Comparison of ENCODE assay signal across 25 cellular contexts in the genomic region with DNA sequence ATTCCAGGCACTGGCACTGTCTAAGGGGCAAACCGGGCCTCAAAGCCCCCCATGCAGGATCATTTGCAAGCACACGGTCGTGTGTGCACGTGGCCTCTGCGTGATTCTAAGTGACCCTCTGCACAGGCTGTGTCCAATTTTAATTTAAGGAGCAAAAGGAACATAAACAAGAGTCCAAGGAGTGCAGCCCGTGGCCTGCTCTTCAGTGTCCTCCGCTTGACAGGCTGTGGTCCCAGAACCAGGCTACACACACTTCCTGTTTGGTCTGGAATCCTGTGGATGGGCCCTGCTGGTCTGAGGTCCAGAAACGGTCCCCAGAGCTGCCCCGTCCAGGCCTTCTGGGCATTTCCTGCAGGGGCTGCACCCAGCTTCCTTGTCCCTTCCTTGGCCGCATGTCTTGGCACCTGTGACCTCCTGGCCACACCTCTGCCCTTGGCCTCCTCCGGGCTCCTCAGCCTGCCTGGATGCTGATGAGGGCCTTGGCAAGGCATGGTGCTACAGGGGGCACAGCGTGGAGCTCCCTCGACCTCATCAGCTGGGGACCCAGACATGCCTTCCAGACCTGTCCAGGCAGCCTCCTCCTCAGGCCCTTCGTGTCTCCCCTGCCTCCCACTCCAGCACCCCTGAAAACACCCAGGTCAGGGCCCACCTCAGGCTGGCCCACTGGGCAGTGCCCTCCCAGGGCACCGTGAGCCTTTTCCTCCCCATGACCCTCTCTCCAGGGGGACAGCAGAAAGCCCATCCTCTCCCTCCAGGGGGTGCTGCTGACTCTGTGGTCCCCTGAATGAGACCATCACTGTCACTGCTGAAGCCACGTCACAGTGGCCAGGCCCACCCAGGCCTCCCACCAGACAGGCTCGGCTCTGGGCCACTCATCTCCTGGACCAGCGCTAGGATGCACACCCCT.
DNase-seq lines count a peak whose midpoint lies in the region; ATAC-seq and TF ChIP-seq lines count a peak whose summit lies in the region.
"Had no signal": no experiment of that assay in that cellular context is flagged by ENCODE, and none has a peak within 500 bp of the region (broad histone marks: within the 10 kb centered on the region; RNA-seq: fewer than 3 reads in every experiment).

No MANE protein-coding gene starts in this region.

- H4K8ac ChIP-seq in neuronal stem cell (ENCODE audit: low read depth, low read length): no peak overlapping the region

- no peak overlapping the region for H3K9ac ChIP-seq in BLaER1
- H3K9ac ChIP-seq in neuronal stem cell (ENCODE audit: low read depth, low read length, poor library complexity): no peak overlapping the region

- peak overlapping the region; percentile 95 for H2BK15ac ChIP-seq in neuronal stem cell (ENCODE audit: low read length)

- H3K27me3 ChIP-seq in BLaER1 (no peaks in the 10 kb centered on the region), brain microvascular endothelial cell (replicated peaks) (no peaks in the 10 kb centered on the region), neuronal stem cell (ENCODE audit: control insufficient read depth in 3 of 3, insufficient read depth in 3 of 3, low read depth in 1 of 3, low read length in 3 of 3) (no peaks in the 10 kb centered on the region)

- peak overlapping the region; percentile 97 for H2AK5ac ChIP-seq in neuronal stem cell (ENCODE audit: low read depth, low read length)

- H2BK120ac ChIP-seq in neuronal stem cell (ENCODE audit: low read depth, low read length): peak overlapping the region; percentile 26

- no peak overlapping the region for H3K4ac ChIP-seq in neuronal stem cell (ENCODE audit: low read length)

- no peak overlapping the region for H3K27ac Mint-ChIP-seq in endothelial cell (ENCODE audit: unreplicated experiment)
- H3K27ac Mint-ChIP-seq: CD14-positive monocyte; GM23338; natural killer cell; stimulated activated naive CD8-positive, alpha-beta T cell treated with anti-CD3 and anti-CD28 coated beads, Interleukin-15, Interleukin-2, amounts not matched to agents 100 ng/mL and 50 ng/mL, for 24 hours had no signal

- no peaks in the 10 kb centered on the region for H4K20me1 ChIP-seq in BLaER1

- H3K4me2 ChIP-seq in BLaER1: peak overlapping the region; percentile 45
- H3K4me2 ChIP-seq in neuronal stem cell (ENCODE audit: insufficient read depth, low read length, poor library complexity, severe bottlenecking): no peak overlapping the region
- H3K4me2 ChIP-seq: GM23338 had no signal

- no peaks in the 10 kb centered on the region for H3K79me1 ChIP-seq in neuronal stem cell (ENCODE audit: low read depth, low read length)

- WGBS in neuronal stem cell (ENCODE audit: extremely low coverage in 2 of 2, insufficient read length in 2 of 2, insufficient replicate concordance in 1 of 2), 2 donors: no CpG with 5 or more reads among the region's 18 CpGs

- H3K4me1 ChIP-seq in BLaER1: peaks cover 11% of the 10 kb centered on the region
- H3K4me1 ChIP-seq in neuronal stem cell (ENCODE audit: control insufficient read depth in 2 of 2, insufficient read depth in 1 of 2, low read depth in 1 of 2, low read length in 2 of 2): peaks cover 9 to 14% of the 10 kb centered on the region in 2 donors

- H3K27ac ChIP-seq in BLaER1 (peak overlapping the region; percentile 13; the same call in 1 of the 2 replicates), brain microvascular endothelial cell (no peak overlapping the region), neuronal stem cell (replicated peaks; ENCODE audit: low read length) (no peak overlapping the region)

- no peak overlapping the region for H4K91ac ChIP-seq in neuronal stem cell (ENCODE audit: low read depth, low read length, poor library complexity)

- H3K9me3 Mint-ChIP-seq in endothelial cell (ENCODE audit: unreplicated experiment): no peaks in the 10 kb centered on the region
- H3K9me3 Mint-ChIP-seq: CD14-positive monocyte; GM23338; natural killer cell; stimulated activated naive CD8-positive, alpha-beta T cell treated with anti-CD3 and anti-CD28 coated beads, Interleukin-15, Interleukin-2, amounts not matched to agents 100 ng/mL and 50 ng/mL, for 24 hours had no signal

- H3K23ac ChIP-seq in neuronal stem cell (ENCODE audit: low read depth, low read length, poor library complexity): peak overlapping the region; percentile 40

- no peaks in the 10 kb centered on the region for H3K36me3 ChIP-seq in BLaER1
- H3K36me3 ChIP-seq in brain microvascular endothelial cell (replicated peaks): no peaks in the 10 kb centered on the region
- H3K36me3 ChIP-seq in neuronal stem cell (replicated peaks in 1 of 2; ENCODE audit: control insufficient read depth in 2 of 2, insufficient read depth in 2 of 2, low read length in 2 of 2): no peaks in the 10 kb centered on the region

- TF ChIP-seq CTCF in AG09319 (IDR thresholded peaks at IDR 0.05; ENCODE audit: low read depth, low read length) (peak; percentile 23), brain microvascular endothelial cell (IDR thresholded peaks at IDR 0.05; ENCODE audit: low read depth, low read length, missing control alignments) (peak; percentile 36), endothelial cell (IDR thresholded peaks at IDR 0.05; ENCODE audit: unreplicated experiment) (no peak)

- peaks cover 5% of the 10 kb centered on the region for H3K4me1 Mint-ChIP-seq in endothelial cell (ENCODE audit: unreplicated experiment)
- H3K4me1 Mint-ChIP-seq: CD14-positive monocyte, natural killer cell had no signal

- ATAC-seq in HG02642 (IDR thresholded peaks at IDR 0.05; ENCODE audit: poor library complexity, unreplicated experiment): no peak
- ATAC-seq: GM12878, GM23338, natural killer cell had no signal

- H3K14ac ChIP-seq in neuronal stem cell (ENCODE audit: low read length): no peak overlapping the region

- H2BK5ac ChIP-seq in neuronal stem cell (ENCODE audit: low read length): peak overlapping the region; percentile 4

- H2BK12ac ChIP-seq in neuronal stem cell (ENCODE audit: low read length): peak overlapping the region; percentile 46

- peaks cover 3% of the 10 kb centered on the region for H3K27me3 Mint-ChIP-seq in endothelial cell (ENCODE audit: unreplicated experiment)

- H2AFZ ChIP-seq in neuronal stem cell (ENCODE audit: low read length): no peak overlapping the region
- H2AFZ ChIP-seq: GM23338 had no signal

- no peaks in the 10 kb centered on the region for H3K9me3 ChIP-seq in BLaER1
- H3K9me3 ChIP-seq in neuronal stem cell (replicated peaks in 1 of 2; ENCODE audit: control insufficient read depth in 2 of 2, insufficient read depth in 1 of 2, low read depth in 1 of 2, low read length in 2 of 2): no peaks in the 10 kb centered on the region

- no peak overlapping the region for H3K4me3 ChIP-seq in BLaER1
- H3K4me3 ChIP-seq in brain microvascular endothelial cell (ENCODE audit: low read depth, low read length): no peak overlapping the region
- H3K4me3 ChIP-seq in neuronal stem cell (ENCODE audit: low read length in 2 of 2): no peak overlapping the region
- H3K4me3 ChIP-seq: GM12878, GM23338 had no signal

- no peak for DNase-seq in AG09319 (ENCODE audit: extremely low read depth, low read depth)
- DNase-seq in brain microvascular endothelial cell: no peak
- DNase-seq in neuronal stem cell (ENCODE audit: low spot score): no peak
- DNase-seq in endothelial cell (ENCODE audit: low spot score): no peak
- no peak for DNase-seq in AG08396 (ENCODE audit: low spot score)
- DNase-seq: activated CD4-positive, alpha-beta T cell treated with anti-CD3 and anti-CD28 coated beads for 1 hour; activated naive CD4-positive, alpha-beta T cell; amygdala; central memory CD4-positive, alpha-beta T cell; DMS 273 treated with DMSO at 0.1 percent for 48 hours; GF-D8; kidney glomerular epithelial cell; mesendoderm; MM.1S; natural killer cell; NCI-H1436 treated with DMSO at 0.1 percent for 48 hours; NCI-H524; stimulated activated CD4-positive, alpha-beta T cell treated with anti-CD3 and anti-CD28 coated beads, Interleukin-2, amount 100 ng/mL, for 48 hours; trophoblast cell had no signal

- in situ Hi-C loops in brain microvascular endothelial cell (cut with HindIII; ENCODE audit: low pct_ligation_motif_present, low sequenced_read_pairs): no loop called here

- peak overlapping the region; percentile 77 for H3K18ac ChIP-seq in neuronal stem cell (ENCODE audit: low read length)

- H3K4me3 Mint-ChIP-seq in endothelial cell (ENCODE audit: unreplicated experiment): no peak overlapping the region
- H3K4me3 Mint-ChIP-seq: CD14-positive monocyte; GM23338; natural killer cell; stimulated activated naive CD8-positive, alpha-beta T cell treated with anti-CD3 and anti-CD28 coated beads, Interleukin-15, Interleukin-2, amounts not matched to agents 100 ng/mL and 50 ng/mL, for 24 hours had no signal

- no peaks in the 10 kb centered on the region for H3K36me3 Mint-ChIP-seq in endothelial cell (ENCODE audit: low read depth, unreplicated experiment)
- H3K36me3 Mint-ChIP-seq: CD14-positive monocyte, natural killer cell had no signal
